8 cellular contexts compared by ENCODE assay signal in the genomic region with DNA sequence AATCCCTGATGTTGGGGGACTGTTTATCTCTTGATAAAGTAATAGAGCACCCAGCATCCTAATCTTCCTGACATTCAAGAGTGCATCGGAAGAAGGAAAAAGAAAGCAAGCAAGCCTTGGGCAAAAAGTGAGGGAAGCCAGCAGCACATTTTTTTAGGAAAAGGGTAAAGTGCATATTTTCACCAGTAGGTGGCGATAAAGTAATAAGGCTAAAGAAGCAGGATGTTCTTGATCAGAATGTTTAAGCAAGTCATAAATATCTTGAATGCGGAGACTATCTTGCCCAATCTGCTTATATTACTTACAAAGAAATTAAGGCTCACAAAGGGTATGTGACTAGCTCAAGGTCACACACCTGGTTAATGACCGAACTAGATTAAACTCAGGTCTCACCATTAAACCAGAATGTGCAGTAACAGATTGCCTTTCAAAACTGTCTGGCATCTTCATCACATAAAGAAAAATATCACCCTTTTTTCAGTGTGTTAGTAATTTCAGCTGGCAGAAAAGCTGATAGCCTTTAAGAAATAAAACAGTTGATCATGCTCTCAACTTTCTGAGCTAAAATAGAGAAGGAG.
DNase-seq lines count a peak whose midpoint lies in the region; ATAC-seq, FAIRE-seq and TF ChIP-seq lines count a peak whose summit lies in the region.

No MANE protein-coding gene starts in this region.

- H3K9me3 ChIP-seq in vagina, result no peaks in the 10 kb centered on the region

- peak overlapping the region; percentile 75 for H3K4me3 ChIP-seq in ACC112 (ENCODE audit: low read depth, low read length)
- no peak overlapping the region for H3K4me3 ChIP-seq in bronchial epithelial cell (ENCODE audit: low read depth, low read length)
- no peak overlapping the region for H3K4me3 ChIP-seq in vagina

- intact Hi-C loops in vagina (cut with DNase I), result loop anchor here (10.0 kb wide), 1 partner anchor 426 kb away; a partner anchor contains a TSS

- peak overlapping the region; percentile 96 for H2AFZ ChIP-seq in ACC112 (ENCODE audit: low read length, unreplicated experiment)

- H3K27ac ChIP-seq in ACC112 (ENCODE audit: low read depth, low read length) (no peak overlapping the region), vagina (no peak overlapping the region)

- ATAC-seq in HG03432 (IDR thresholded peaks at IDR 0.05; ENCODE audit: unreplicated experiment) (peak; percentile 62), GM21528 (IDR thresholded peaks at IDR 0.05; ENCODE audit: low FRiP score, unreplicated experiment) (no peak)

- H3K36me3 ChIP-seq in ACC112 (ENCODE audit: insufficient read depth, low read length), result no peaks in the 10 kb centered on the region
- H3K36me3 ChIP-seq in bronchial epithelial cell (ENCODE audit: control insufficient read depth, insufficient read depth, low read length), result no peaks in the 10 kb centered on the region
- H3K36me3 ChIP-seq in vagina, result no peaks in the 10 kb centered on the region

- H3K4me1 ChIP-seq in ACC112 (ENCODE audit: control insufficient read depth, insufficient read depth, low read length, unreplicated experiment) (peaks cover 6% of the 10 kb centered on the region), vagina (peaks cover 9% of the 10 kb centered on the region)

- DNase-seq in GM04504 (ENCODE audit: low read depth) (peak; percentile 36), NCI-H82 treated with DMSO at 0.1 percent for 48 hours (lab: John Stamatoyannopoulos, UW; ENCODE audit: unreplicated experiment) (peak; percentile 17), bronchial epithelial cell (ENCODE audit: low read depth) (peak; percentile 62), left kidney (ENCODE audit: low read depth, low spot score) (peak; percentile 72), vagina (ENCODE audit: extremely low spot score in 2 of 2) (no peak)

- no peak for TF ChIP-seq POLR2A in vagina (IDR thresholded peaks at IDR 0.05)

- no peaks in the 10 kb centered on the region for H3K79me2 ChIP-seq in ACC112 (ENCODE audit: control insufficient read depth, insufficient read depth, low read length, unreplicated experiment)

- H3K27me3 ChIP-seq in ACC112 (ENCODE audit: insufficient read depth, low read length), result no peaks in the 10 kb centered on the region
- H3K27me3 ChIP-seq in bronchial epithelial cell (ENCODE audit: control insufficient read depth, insufficient read depth, low read length), result no peaks in the 10 kb centered on the region
- H3K27me3 ChIP-seq in vagina, result no peaks in the 10 kb centered on the region

- TF ChIP-seq CTCF in bronchial epithelial cell (IDR thresholded peaks at IDR 0.05; ENCODE audit: insufficient read depth, low read length, severe bottlenecking), result peak; percentile 73
- TF ChIP-seq CTCF in vagina (IDR thresholded peaks at IDR 0.05), result peak; percentile 52 to 79 (median 75)

- FAIRE-seq in bronchial epithelial cell (lab: Jason Lieb, UNC), result no peak

Comparison
In these comparisons a context has a peak if more than half of its experiments do, and no peak if none do; other contexts are left out.
1. DNase-seq: peak in GM04504 (single experiment), NCI-H82 treated with DMSO at 0.1 percent for 48 hours (single experiment), bronchial epithelial cell (single experiment) and left kidney (single experiment); none in vagina (0 of 2).